ENCODE assay signal across 26 cellular contexts in the genomic region with DNA sequence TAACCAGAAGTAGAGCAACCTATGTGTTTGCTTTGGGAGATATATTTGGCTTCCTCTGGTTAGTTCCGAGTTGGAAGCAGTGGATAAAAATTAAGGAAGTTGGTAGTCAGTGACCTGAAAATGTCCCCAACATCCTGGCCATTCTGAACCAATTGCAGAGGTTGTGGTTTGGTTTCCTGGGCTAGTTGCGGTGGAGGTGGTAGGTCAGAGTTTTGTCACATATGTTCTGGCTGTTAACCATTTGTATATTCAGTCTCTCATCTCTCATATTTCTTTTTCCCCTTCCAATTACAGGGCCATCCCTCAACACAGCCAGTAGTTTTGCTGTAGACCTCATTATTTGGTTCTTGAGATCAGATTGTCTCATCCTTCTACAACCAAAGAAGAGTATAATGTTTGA.
A peak's percentile ranks its signal among the peaks of the same experiment; 100 is the strongest.
DNase-seq lines count a peak whose midpoint lies in the region; ATAC-seq and TF ChIP-seq lines count a peak whose summit lies in the region.
"Had no signal": no experiment of that assay in that cellular context is flagged by ENCODE, and none has a peak within 500 bp of the region (broad histone marks: within the 10 kb centered on the region; RNA-seq: fewer than 3 reads in every experiment).

No MANE protein-coding gene starts in this region.

- TF ChIP-seq POLR2A in heart left ventricle (IDR thresholded peaks at IDR 0.05), result no peak
- no peak for TF ChIP-seq POLR2A in esophagus squamous epithelium (IDR thresholded peaks at IDR 0.05)

- DNase-seq in KBM-7 (peak; percentile 34), heart left ventricle (no peak), cerebellum (ENCODE audit: low spot score) (no peak), esophagus squamous epithelium (lab: John Stamatoyannopoulos, UW) (no peak), OCI-M2 (lab: John Stamatoyannopoulos, UW; ENCODE audit: unreplicated experiment) (no peak)
- DNase-seq: activated CD4-positive, alpha-beta T cell treated with anti-CD3 and anti-CD28 coated beads for 4 hours; activated gamma-delta T cell treated with Interleukin-2 at 50 U/mL for 16 hours; activated T-cell treated with anti-CD3 and anti-CD28 coated beads, Interleukin-2, amount 50 U/mL, for 24 hours; Calu3; DMS79 treated with DMSO at 0.1 percent for 48 hours; hippocampal formation; NCI-H1436; NCI-H446; NCI-H774; right lobe of liver; SK-N-SH; stimulated activated CD4-positive, alpha-beta T cell treated with anti-CD3 and anti-CD28 coated beads, Interleukin-12 subunit alpha, Interleukin-12 subunit beta, amount 100 ng/mL, for 4 hours; stimulated activated CD4-positive, alpha-beta T cell treated with anti-CD3 and anti-CD28 coated beads, Interleukin-4, amount 100 ng/mL, for 24 hours; stimulated activated naive B cell treated with anti-CD40 and anti-IgM and Interleukin-4, amounts not matched to agents 10 μg/mL and 1 μg/mL and 100 μg/mL, for 72 hours; upper lobe of left lung had no signal

- intact Hi-C loops in heart left ventricle (cut with DNase I) (no loop called here), esophagus squamous epithelium (cut with DNase I) (no loop called here)

- H3K36me3 ChIP-seq in heart left ventricle (no peaks in the 10 kb centered on the region), esophagus squamous epithelium (no peaks in the 10 kb centered on the region)
- H3K36me3 ChIP-seq: gastroesophageal sphincter, right lobe of liver, upper lobe of left lung had no signal

- WGBS in heart left ventricle, 4 donors, result 53 to 68% (median 62%) methylated on average over 2 of the region's 2 CpGs
- WGBS in esophagus squamous epithelium, 2 donors, result 54% methylated on average over 2 of the region's 2 CpGs

- no peaks in the 10 kb centered on the region for H3K4me1 ChIP-seq in heart left ventricle
- no peaks in the 10 kb centered on the region for H3K4me1 ChIP-seq in esophagus squamous epithelium
- H3K4me1 ChIP-seq: gastroesophageal sphincter, right lobe of liver, upper lobe of left lung had no signal

- ATAC-seq in GM18909 (IDR thresholded peaks at IDR 0.05; ENCODE audit: poor library complexity, unreplicated experiment) (peak; percentile 56), HG02798 (IDR thresholded peaks at IDR 0.05; ENCODE audit: poor library complexity, unreplicated experiment) (peak; percentile 57), heart left ventricle (no peak)
- ATAC-seq: gastroesophageal sphincter; HCT116; left lobe of liver; right lobe of liver; stimulated activated naive B cell treated with anti-CD40 and anti-IgM and Interleukin-4, amounts not matched to agents 10 μg/mL and 1 μg/mL and 100 μg/mL, for 72 hours had no signal

- H3K4me3 ChIP-seq in heart left ventricle, result no peak overlapping the region
- H3K4me3 ChIP-seq in esophagus squamous epithelium, result no peak overlapping the region
- H3K4me3 ChIP-seq: gastroesophageal sphincter, right lobe of liver, upper lobe of left lung had no signal

- TF ChIP-seq CTCF in heart left ventricle (IDR thresholded peaks at IDR 0.05) (no peak), esophagus squamous epithelium (IDR thresholded peaks at IDR 0.05) (no peak)

- in situ Hi-C loops in KBM-7 (cut with MboI; ENCODE audit: low pct_unique_long_range_greater_than_20kb, low sequenced_read_pairs), result no loop called here

- no peaks in the 10 kb centered on the region for H3K27me3 ChIP-seq in heart left ventricle
- no peaks in the 10 kb centered on the region for H3K27me3 ChIP-seq in esophagus squamous epithelium
- H3K27me3 ChIP-seq: gastroesophageal sphincter, right lobe of liver, upper lobe of left lung had no signal

- H3K9me3 ChIP-seq in heart left ventricle (peaks cover 0 to 1% (median 0%) of the 10 kb centered on the region in 12 donors), esophagus squamous epithelium (no peaks in the 10 kb centered on the region)
- H3K9me3 ChIP-seq: gastroesophageal sphincter, right lobe of liver, SK-N-SH, upper lobe of left lung had no signal

- H3K27ac ChIP-seq in heart left ventricle (no peak overlapping the region), esophagus squamous epithelium (no peak overlapping the region)
- H3K27ac ChIP-seq: gastroesophageal sphincter, right lobe of liver, upper lobe of left lung, VCaP had no signal

Comparison
In these comparisons a context has a peak if more than half of its experiments do, and no peak if none do; other contexts are left out.
1. ATAC-seq: peak in GM18909 (single experiment) and HG02798 (single experiment); none in heart left ventricle (0 of 4).